23 cellular contexts compared by ENCODE assay signal in genomic region chr2:148721991-148722777, GRCh38.
DNase-seq lines count a peak whose midpoint lies in the region; ATAC-seq and TF ChIP-seq lines count a peak whose summit lies in the region.
"Had no signal": no experiment of that assay in that cellular context is flagged by ENCODE, and none has a peak within 500 bp of the region (broad histone marks: within the 10 kb centered on the region; RNA-seq: fewer than 3 reads in every experiment).

No MANE protein-coding gene starts in this region.

- no peaks in the 10 kb centered on the region for H3K27me3 ChIP-seq in neutrophil
- H3K27me3 ChIP-seq: esophagus muscularis mucosa, tibial artery had no signal

- peaks cover 84% of the 10 kb centered on the region for H3K4me1 Mint-ChIP-seq in activated CD8-positive, alpha-beta T cell treated with anti-CD3 and anti-CD28 coated beads for 36 hours (ENCODE audit: low read depth)

- no peaks in the 10 kb centered on the region for H3K36me3 ChIP-seq in neutrophil
- H3K36me3 ChIP-seq: esophagus muscularis mucosa, tibial artery had no signal

- no peaks in the 10 kb centered on the region for H3K9me3 ChIP-seq in neutrophil

- no peak overlapping the region for H3K4me3 Mint-ChIP-seq in activated CD8-positive, alpha-beta T cell treated with anti-CD3 and anti-CD28 coated beads for 36 hours
- H3K4me3 Mint-ChIP-seq: activated B cell treated with CpG ODN at 0.5 μM for 24 hours; stimulated activated naive B cell treated with anti-CD40 and anti-IgM and Interleukin-4, amounts not matched to agents 10 μg/mL and 1 μg/mL and 100 μg/mL, for 72 hours had no signal

- CTCF ChIA-PET in activated CD8-positive, alpha-beta T cell treated with anti-CD3 and anti-CD28 coated beads for 36 hours (lab: Charles Lee), result interaction anchor here (1.0 kb wide), 1 partner anchor 9 kb away, joined by 3 read pairs; no protein-coding TSS in a partner anchor

- TF ChIP-seq CTCF in choroid plexus epithelial cell (conservative IDR thresholded peaks at IDR 0.05; ENCODE audit: low read depth, low read length) (no peak), neutrophil (IDR thresholded peaks at IDR 0.05) (no peak)
- no peak for TF ChIP-seq CTCF in activated CD8-positive, alpha-beta T cell treated with anti-CD3 and anti-CD28 coated beads for 36 hours (IDR thresholded peaks at IDR 0.05)

- H3K27ac Mint-ChIP-seq in activated CD8-positive, alpha-beta T cell treated with anti-CD3 and anti-CD28 coated beads for 36 hours, result no peak overlapping the region
- H3K27ac Mint-ChIP-seq: activated B cell treated with CpG ODN at 0.5 μM for 24 hours; IgD-negative memory B cell; stimulated activated naive B cell treated with anti-CD40 and anti-IgM and Interleukin-4, amounts not matched to agents 10 μg/mL and 1 μg/mL and 100 μg/mL, for 72 hours had no signal

- peaks cover 43% of the 10 kb centered on the region for H3K36me3 Mint-ChIP-seq in activated CD8-positive, alpha-beta T cell treated with anti-CD3 and anti-CD28 coated beads for 36 hours (ENCODE audit: low read depth)

- ATAC-seq in HG03175 (IDR thresholded peaks at IDR 0.05; ENCODE audit: unreplicated experiment), result peak; percentile 41
- no peak for ATAC-seq in activated CD8-positive, alpha-beta T cell treated with anti-CD3 and anti-CD28 coated beads for 36 hours
- ATAC-seq: stimulated activated naive B cell treated with anti-CD40 and anti-IgM and Interleukin-4, amounts not matched to agents 10 μg/mL and 1 μg/mL and 100 μg/mL, for 72 hours had no signal

- H3K4me1 ChIP-seq in neutrophil (ENCODE audit: control insufficient read depth in 1 of 2, insufficient read depth in 1 of 2, low read depth in 1 of 2, low read length in 1 of 2), result peaks cover 7 to 17% of the 10 kb centered on the region in 2 experiments

- POLR2A ChIA-PET in activated CD8-positive, alpha-beta T cell treated with anti-CD3 and anti-CD28 coated beads for 36 hours (lab: Charles Lee), result no interaction called here

- peak overlapping the region; percentile 21 for H3K27ac ChIP-seq in neutrophil
- H3K27ac ChIP-seq: 22Rv1, esophagus muscularis mucosa, tibial artery had no signal

- peak; percentile 7 for DNase-seq in DMS 273 (lab: John Stamatoyannopoulos, UW; ENCODE audit: unreplicated experiment)
- DNase-seq in DMS 273 treated with DMSO at 0.1 percent for 48 hours (lab: John Stamatoyannopoulos, UW), result no peak
- peak; percentile 33 for DNase-seq in choroid plexus epithelial cell (ENCODE audit: low read depth)
- DNase-seq in DMS79 (lab: John Stamatoyannopoulos, UW), result no peak
- DNase-seq in activated CD8-positive, alpha-beta T cell treated with anti-CD3 and anti-CD28 coated beads for 36 hours, result no peak
- no peak for DNase-seq in NCI-H128 (lab: John Stamatoyannopoulos, UW; ENCODE audit: unreplicated experiment)
- DNase-seq: activated B cell treated with CpG ODN at 0.5 μM for 24 hours; activated effector memory CD4-positive, alpha-beta T cell treated with Interleukin-2 at 50 U/mL for 16 hours; CD4-positive, alpha-beta memory T cell; GOT3; head of caudate nucleus; naive B cell; NCI-H1694 treated with DMSO at 0.1 percent for 48 hours; stimulated activated CD4-positive, alpha-beta T cell treated with anti-CD3 and anti-CD28 coated beads, Interleukin-12 subunit alpha, Interleukin-12 subunit beta, amount 100 ng/mL, for 4 hours; stimulated activated naive B cell treated with anti-CD40 and anti-IgM and Interleukin-4, amounts not matched to agents 10 μg/mL and 1 μg/mL and 100 μg/mL, for 72 hours; T-helper 2 cell; tibial artery had no signal

- intact Hi-C loops in activated CD8-positive, alpha-beta T cell treated with anti-CD3 and anti-CD28 coated beads for 36 hours (cut with micrococcal nuclease), result no loop called here

- H3K4me3 ChIP-seq in choroid plexus epithelial cell (ENCODE audit: low read depth, low read length), result no peak overlapping the region
- no peak overlapping the region for H3K4me3 ChIP-seq in neutrophil (ENCODE audit: low read depth in 1 of 2, low read length in 1 of 2)
- H3K4me3 ChIP-seq: esophagus muscularis mucosa, lung, tibial artery had no signal

- H3K27me3 Mint-ChIP-seq in activated CD8-positive, alpha-beta T cell treated with anti-CD3 and anti-CD28 coated beads for 36 hours, result no peaks in the 10 kb centered on the region
- H3K27me3 Mint-ChIP-seq: activated B cell treated with CpG ODN at 0.5 μM for 24 hours; CD4-positive, alpha-beta memory T cell; IgD-negative memory B cell; naive B cell; stimulated activated naive B cell treated with anti-CD40 and anti-IgM and Interleukin-4, amounts not matched to agents 10 μg/mL and 1 μg/mL and 100 μg/mL, for 72 hours had no signal

- H3K9me3 Mint-ChIP-seq in activated CD8-positive, alpha-beta T cell treated with anti-CD3 and anti-CD28 coated beads for 36 hours, result peaks cover 15% of the 10 kb centered on the region
- H3K9me3 Mint-ChIP-seq: IgD-negative memory B cell had no signal

Comparison
In these comparisons a context has a peak if more than half of its experiments do, and no peak if none do; other contexts are left out.
1. DNase-seq: peak in DMS 273 (single experiment) and choroid plexus epithelial cell (single experiment); none in DMS 273 treated with DMSO at 0.1 percent for 48 hours (single experiment), DMS79 (single experiment), activated CD8-positive, alpha-beta T cell treated with anti-CD3 and anti-CD28 coated beads for 36 hours (single experiment) and NCI-H128 (single experiment).